Comparison of ENCODE assay signal across 16 cellular contexts in genomic region chr11:75262961-75263852, GRCh38. TPM values are rescaled to one million over a fixed set of nuclear protein-coding genes. Genes with fewer than 3 reads are reported as not detected.
A peak's percentile ranks its signal among the peaks of the same experiment; 100 is the strongest.
DNase-seq lines count a peak whose midpoint lies in the region; ATAC-seq, FAIRE-seq and TF ChIP-seq lines count a peak whose summit lies in the region.
"Had no signal": no experiment of that assay in that cellular context is flagged by ENCODE, and none has a peak within 500 bp of the region (broad histone marks: within the 10 kb centered on the region; RNA-seq: fewer than 3 reads in every experiment).

No MANE protein-coding gene starts in this region.

- no peak for TF ChIP-seq RAD21 in K562 (CRISPR knock-in tag; conservative IDR thresholded peaks at IDR 0.05 in 1 of 2, IDR thresholded peaks at IDR 0.05 in 1 of 2)

- POLR2A ChIA-PET in K562 (lab: Yijun Ruan, JAX), result interaction anchor here (0.9 to 1.1 kb wide), 2 partner anchors 12 to 14 kb away, joined by 3 read pairs; no protein-coding TSS in a partner anchor

- H3K9me3 ChIP-seq in K562 (replicated peaks; ENCODE audit: control insufficient read depth, insufficient read depth, low read depth, low read length), result no peaks in the 10 kb centered on the region
- no peaks in the 10 kb centered on the region for H3K9me3 ChIP-seq in lower lobe of right lung
- H3K9me3 ChIP-seq in aorta (ENCODE audit: control insufficient read depth, low read length), result no peaks in the 10 kb centered on the region
- H3K9me3 ChIP-seq: tibial nerve had no signal

- peaks cover 11% of the 10 kb centered on the region; the same call in 1 of the 2 replicates for H4K20me1 ChIP-seq in K562 (replicated peaks; ENCODE audit: control insufficient read depth, insufficient read depth, low read length)

- H3K4me2 ChIP-seq in K562 (ENCODE audit: insufficient read depth, low read length), result no peak overlapping the region

- ATAC-seq in Right ventricle myocardium inferior, result peak; percentile 12
- no peak for ATAC-seq in left ventricle myocardium superior
- peak; percentile 5; the same call in 1 of the 3 replicates for ATAC-seq in K562
- peak in 1 of 2 donors; percentile 2 for ATAC-seq in lower lobe of right lung
- peak; percentile 23 for ATAC-seq in aorta (ENCODE audit: low FRiP score)
- no peak for ATAC-seq in GM21367 (IDR thresholded peaks at IDR 0.05; ENCODE audit: unreplicated experiment)

- H3K9ac ChIP-seq in K562 (ENCODE audit: insufficient read depth in 1 of 2, low read depth in 2 of 2, low read length in 2 of 2), result no peak overlapping the region

- TF ChIP-seq EP300 in K562 (IDR thresholded peaks at IDR 0.05; ENCODE audit: low read length), result no peak

- FAIRE-seq in K562 (lab: Jason Lieb, UNC), result no peak

- DNase-seq in Right ventricle myocardium inferior (ENCODE audit: missing footprints) (no peak), left ventricle myocardium superior (no peak), K562 (ENCODE audit: extremely low read depth in 1 of 4, low spot score in 3 of 4) (no peak), lower lobe of right lung (peak; percentile 36), aorta (peak in 1 of 2 donors; percentile 30), RKO (ENCODE audit: low spot score) (no peak), kidney tubule cell (ENCODE audit: low spot score) (no peak)
- DNase-seq: activated CD4-positive, alpha-beta T cell treated with anti-CD3 and anti-CD28 coated beads for 1 hour; DMS153; NCI-H446; occipital lobe; OCI-M1 had no signal

- intact Hi-C loops in Right ventricle myocardium inferior (cut with DNase I), result no loop called here
- intact Hi-C loops in left ventricle myocardium superior (cut with micrococcal nuclease), result no loop called here
- intact Hi-C loops in K562 (cut with micrococcal nuclease), result no loop called here
- intact Hi-C loops in lower lobe of right lung (cut with DNase I), result no loop called here
- intact Hi-C loops in aorta (cut with DNase I), result no loop called here

- no peak for TF ChIP-seq CTCF in K562 (IDR thresholded peaks at IDR 0.05 in 2 of 3, conservative IDR thresholded peaks at IDR 0.05 in 1 of 3; ENCODE audit: insufficient read depth in 2 of 3, low read depth in 1 of 3, low read length in 3 of 3)
- no peak for TF ChIP-seq CTCF in lower lobe of right lung (IDR thresholded peaks at IDR 0.05)

- in situ Hi-C loops in K562 (cut with MboI), result no loop called here

- peaks cover 0 to 9% of the 10 kb centered on the region in 2 experiments; a peak in 2 of 5 replicates for H3K4me1 ChIP-seq in K562 (replicated peaks in 1 of 2; ENCODE audit: control insufficient read depth in 2 of 2, insufficient read depth in 2 of 2, low read length in 2 of 2)
- H3K4me1 ChIP-seq in lower lobe of right lung, result peaks cover 35% of the 10 kb centered on the region
- no peaks in the 10 kb centered on the region for H3K4me1 ChIP-seq in aorta (ENCODE audit: control insufficient read depth in 1 of 2, insufficient read depth in 2 of 2, low read length in 2 of 2)

- no peak for TF ChIP-seq POLR2A in K562 (conservative IDR thresholded peaks at IDR 0.05)

- CTCF ChIA-PET in K562 (lab: Yijun Ruan, JAX; ENCODE audit: low intra/inter-chr PET ratio), result interaction anchor here (0.5 kb wide), 1 partner anchor 106 kb away, joined by 3 read pairs; no protein-coding TSS in a partner anchor

- no peak overlapping the region for H2AFZ ChIP-seq in K562 (ENCODE audit: low read depth, low read length)

- H3K27me3 ChIP-seq in K562 (ENCODE audit: control insufficient read depth in 2 of 2, insufficient read depth in 2 of 2, low read length in 2 of 2), result no peaks in the 10 kb centered on the region
- H3K27me3 ChIP-seq in lower lobe of right lung (ENCODE audit: low read depth), result no peaks in the 10 kb centered on the region
- no peaks in the 10 kb centered on the region for H3K27me3 ChIP-seq in aorta (ENCODE audit: control insufficient read depth in 1 of 2, insufficient read depth in 2 of 2, low read length in 1 of 2)
- H3K27me3 ChIP-seq: tibial nerve had no signal

- 50% methylated on average over 12 of the region's 17 CpGs for WGBS in K562 (ENCODE audit: insufficient coverage, low coverage, missing lambda C conversion rate)
- WGBS in aorta, 2 donors, result 80 to 81% methylated on average over 17 of the region's 17 CpGs

- H3K36me3 ChIP-seq in K562 (ENCODE audit: control insufficient read depth, insufficient read depth, low read length), result peaks cover 14% of the 10 kb centered on the region; the same call in 1 of the 3 replicates
- H3K36me3 ChIP-seq in lower lobe of right lung, result peaks cover 29% of the 10 kb centered on the region
- no peaks in the 10 kb centered on the region for H3K36me3 ChIP-seq in aorta (ENCODE audit: control insufficient read depth in 1 of 2, insufficient read depth in 2 of 2, low read length in 1 of 2)

- H3K79me2 ChIP-seq in K562 (ENCODE audit: control insufficient read depth, insufficient read depth, low read length), result no peaks in the 10 kb centered on the region

- BruUV-seq in K562 (replicated peaks; lab: Mats Ljungman, UMichigan), result no TSS peak

- H3K27ac ChIP-seq in K562 (ENCODE audit: extremely low read depth, low read depth, low read length), result no peak overlapping the region
- no peak overlapping the region for H3K27ac ChIP-seq in lower lobe of right lung
- H3K27ac ChIP-seq in aorta (ENCODE audit: low read depth in 1 of 2, low read length in 2 of 2), result no peak overlapping the region
- H3K27ac ChIP-seq: tibial nerve had no signal

- no peak overlapping the region for H3K4me3 ChIP-seq in K562
- no peak overlapping the region for H3K4me3 ChIP-seq in lower lobe of right lung
- H3K4me3 ChIP-seq in aorta (ENCODE audit: low read length in 2 of 2), result no peak overlapping the region
- H3K4me3 ChIP-seq: tibial nerve had no signal

- peaks cover 6% of the 10 kb centered on the region for H3K9me1 ChIP-seq in K562 (ENCODE audit: control insufficient read depth, insufficient read depth, low read length)

TF ChIP-seq in K562, 482 proteins besides CTCF, POLR2A, EP300 and RAD21 (continues in another document):
- TF ChIP-seq ZNF764 (CRISPR knock-in tag; IDR thresholded peaks at IDR 0.05; ENCODE audit: low read depth) (no peak), TRIM28 (IDR thresholded peaks at IDR 0.05) (no peak), MCM2 (IDR thresholded peaks at IDR 0.05; ENCODE audit: low read depth) (no peak), C11orf30 (IDR thresholded peaks at IDR 0.05; ENCODE audit: low read depth) (peak; percentile 50; the same call in 1 of the 2 replicates), MAFG (tag; conservative IDR thresholded peaks at IDR 0.05) (peak; percentile 47; the same call in 1 of the 2 replicates), ZNF76 (CRISPR knock-in tag; IDR thresholded peaks at IDR 0.05; ENCODE audit: borderline replicate concordance) (no peak), ZNF830 (CRISPR knock-in tag; IDR thresholded peaks at IDR 0.05) (no peak)

RNA-seq across cellular contexts. Expression of gene TPBGL, which starts 22.6 kb away (rescaled TPM):
- total RNA-seq in Right ventricle myocardium inferior (0.16 TPM), left ventricle myocardium superior (not detected), K562 (2014; rRNA removed) (not detected in 2 replicates), K562 (2014; rRNA removed; fragmentation: Illumina TruSeq; extraction: Trizol) (not detected in 2 replicates), K562 (2015; rRNA removed; fragmentation: Illumina TruSeq; extraction: Trizol) (0.04 TPM in 1 of 2 replicates, not detected in the other), K562 (2021) (0.11 and 0.22 TPM in 2 replicates), lower lobe of right lung (0.47 TPM), aorta (under 1 TPM; 0.30 to 0.36 TPM)
- not detected in 2 replicates for total RNA-seq in K562 (2011; cell fraction: chromatin; rRNA removed; ENCODE audit: low replicate concordance)
- 0.26 TPM in 1 of 2 replicates, not detected in the other for total RNA-seq in K562 (2011; cell fraction: nucleolus; rRNA removed)
- 0.15 TPM in 1 of 2 replicates, not detected in the other for total RNA-seq in K562 (2011; cell fraction: nucleoplasm; rRNA removed)
- polyA plus RNA-seq in K562 (2011; rRNA removed) (not detected in 2 replicates), K562 (2014; fragmentation: Illumina TruSeq; extraction: Trizol) (0.06 and 0.11 TPM in 2 replicates), K562 (2014; fragmentation: Nextera tagmentation; extraction: Ambion mirVana) (not detected), K562 (2014; rRNA removed) (not detected in 2 replicates), aorta (not detected)
- polyA plus RNA-seq in K562 (2011; cell fraction: cytosol; rRNA removed), result 0.04 TPM in 1 of 2 replicates, not detected in the other
- polyA plus RNA-seq in K562 (2011; cell fraction: nucleus; rRNA removed), result 0.04 TPM in 2 replicates
- polyA plus RNA-seq in K562 (2012), result 0.06 and 0.20 TPM in 2 replicates
- polyA minus RNA-seq in K562 (2011; rRNA and poly(A)+ RNA removed), result not detected in 2 replicates
- not detected in 2 replicates for polyA minus RNA-seq in K562 (2011; cell fraction: cytosol; rRNA and poly(A)+ RNA removed)
- not detected in 2 replicates for polyA minus RNA-seq in K562 (2011; cell fraction: nucleus; rRNA and poly(A)+ RNA removed)
- total RNA-seq: bronchial epithelial cell, liver had no signal

Comparison
In these comparisons a context has a peak if more than half of its experiments do, and no peak if none do; other contexts are left out.
1. ATAC-seq: peak in Right ventricle myocardium inferior (single experiment), K562 (single experiment) and aorta (single experiment); none in left ventricle myocardium superior (single experiment) and GM21367 (single experiment).